20 cellular contexts compared by ENCODE assay signal in genomic region chr12:51959921-51960320, GRCh38. TPM values are rescaled to one million over a fixed set of nuclear protein-coding genes. Genes with fewer than 3 reads are reported as not detected.
"Had no signal": no experiment of that assay in that cellular context is flagged by ENCODE, and none has a peak within 500 bp of the region (broad histone marks: within the 10 kb centered on the region; RNA-seq: fewer than 3 reads in every experiment).

No MANE protein-coding gene starts in this region.

- ATAC-seq: activated CD4-positive, alpha-beta T cell treated with anti-CD3 and anti-CD28 coated beads for 36 hours; activated T-cell treated with anti-CD3 and anti-CD28 coated beads, Interleukin-2, amount 50 U/mL, for 72 hours; foreskin keratinocyte; left lung; SK-N-SH treated with all-trans-retinoic acid at 6 μM for 48 hours; WTC11 had no signal

- H3K4me3 Mint-ChIP-seq: activated CD4-positive, alpha-beta T cell treated with anti-CD3 and anti-CD28 coated beads for 36 hours; activated naive CD4-positive, alpha-beta T cell treated with anti-CD3 and anti-CD28 coated beads for 36 hours; activated naive CD8-positive, alpha-beta T cell treated with anti-CD3 and anti-CD28 coated beads, Interleukin-2, amount 10 ng/mL, durations not matched to agents 7 days and 5 days; activated T-cell treated with anti-CD3 and anti-CD28 coated beads, Interleukin-2, amount 50 U/mL, for 72 hours; immature natural killer cell; WTC11 had no signal

- DNase-seq: activated CD4-positive, alpha-beta T cell treated with anti-CD3 and anti-CD28 coated beads for 36 hours; activated CD4-positive, alpha-beta T cell treated with anti-CD3 and anti-CD28 coated beads, Interleukin-2, amount 50 U/mL, for 48 hours; activated CD8-positive, alpha-beta memory T cell treated with anti-CD3 and anti-CD28 coated beads, Interleukin-2, amount 50 U/mL, for 48 hours; activated effector memory CD4-positive, alpha-beta T cell treated with Interleukin-2 at 50 U/mL for 16 hours; activated naive CD4-positive, alpha-beta T cell treated with anti-CD3 and anti-CD28 coated beads for 36 hours; activated naive CD8-positive, alpha-beta T cell treated with anti-CD3 and anti-CD28 coated beads, Interleukin-2, amount 10 ng/mL, durations not matched to agents 7 days and 5 days; activated T-cell treated with anti-CD3 and anti-CD28 coated beads, Interleukin-2, amount 50 U/mL, for 72 hours; erythroblast; foreskin keratinocyte; immature natural killer cell; left lung; nucleus accumbens; stimulated activated CD4-positive, alpha-beta T cell treated with anti-CD3 and anti-CD28 coated beads, Interleukin-2, amount 100 ng/mL, for 48 hours; stimulated activated CD8-positive, alpha-beta memory T cell treated with anti-CD3 and anti-CD28 coated beads, Interleukin-4, amount 100 ng/mL, for 48 hours; stimulated activated naive CD4-positive, alpha-beta T cell had no signal

- H3K27me3 ChIP-seq: foreskin keratinocyte, left lung, sigmoid colon had no signal

- H3K9me3 ChIP-seq: left lung, sigmoid colon had no signal

- H3K27ac Mint-ChIP-seq: activated CD4-positive, alpha-beta T cell treated with anti-CD3 and anti-CD28 coated beads for 36 hours; activated naive CD4-positive, alpha-beta T cell treated with anti-CD3 and anti-CD28 coated beads for 36 hours; activated naive CD8-positive, alpha-beta T cell treated with anti-CD3 and anti-CD28 coated beads, Interleukin-2, amount 10 ng/mL, durations not matched to agents 7 days and 5 days; activated T-cell treated with anti-CD3 and anti-CD28 coated beads, Interleukin-2, amount 50 U/mL, for 72 hours; immature natural killer cell; WTC11 had no signal

- H3K9me3 Mint-ChIP-seq: activated naive CD4-positive, alpha-beta T cell treated with anti-CD3 and anti-CD28 coated beads for 36 hours; activated naive CD8-positive, alpha-beta T cell treated with anti-CD3 and anti-CD28 coated beads, Interleukin-2, amount 10 ng/mL, durations not matched to agents 7 days and 5 days; activated T-cell treated with anti-CD3 and anti-CD28 coated beads, Interleukin-2, amount 50 U/mL, for 72 hours; immature natural killer cell; WTC11 had no signal

- H3K4me3 ChIP-seq: left lung, sigmoid colon had no signal

- H3K27me3 Mint-ChIP-seq: activated CD4-positive, alpha-beta T cell treated with anti-CD3 and anti-CD28 coated beads for 36 hours; activated naive CD8-positive, alpha-beta T cell treated with anti-CD3 and anti-CD28 coated beads, Interleukin-2, amount 10 ng/mL, durations not matched to agents 7 days and 5 days had no signal

- H3K27ac ChIP-seq: foreskin keratinocyte had no signal

RNA-seq across cellular contexts. Expression of gene ACVRL1, which starts 52.6 kb away (rescaled TPM):
- total RNA-seq: activated CD4-positive, alpha-beta T cell treated with anti-CD3 and anti-CD28 coated beads for 36 hours; activated CD8-positive, alpha-beta memory T cell treated with anti-CD3 and anti-CD28 coated beads for 36 hours; activated naive CD4-positive, alpha-beta T cell treated with anti-CD3 and anti-CD28 coated beads for 36 hours; activated naive CD8-positive, alpha-beta T cell treated with anti-CD3 and anti-CD28 coated beads, Interleukin-2, amount 10 ng/mL, durations not matched to agents 7 days and 5 days; activated T-cell treated with anti-CD3 and anti-CD28 coated beads, Interleukin-2, amount 50 U/mL, for 72 hours; foreskin keratinocyte had no signal
- polyA plus RNA-seq: neural cell had no signal
